Comparison of ENCODE assay signal across 11 cellular contexts in genomic region chr3:110343376-110343775, GRCh38.
DNase-seq lines count a peak whose midpoint lies in the region; ATAC-seq and TF ChIP-seq lines count a peak whose summit lies in the region.
"Had no signal": no experiment of that assay in that cellular context is flagged by ENCODE, and none has a peak within 500 bp of the region (broad histone marks: within the 10 kb centered on the region; RNA-seq: fewer than 3 reads in every experiment).

No MANE protein-coding gene starts in this region.

- no peak overlapping the region for H2AFZ ChIP-seq in smooth muscle cell (ENCODE audit: low read depth)

- H3K9ac ChIP-seq in smooth muscle cell (ENCODE audit: low read depth), result no peak overlapping the region

- H3K4me3 ChIP-seq in fibroblast of mammary gland (ENCODE audit: control insufficient read depth, low read depth, low read length) (no peak overlapping the region), skeletal muscle cell (ENCODE audit: low read depth, low read length) (no peak overlapping the region), smooth muscle cell (no peak overlapping the region)
- H3K4me3 ChIP-seq: K562 had no signal

- H3K36me3 ChIP-seq in smooth muscle cell (ENCODE audit: low read depth), result no peaks in the 10 kb centered on the region

- ATAC-seq in GM21528 (IDR thresholded peaks at IDR 0.05; ENCODE audit: low FRiP score, unreplicated experiment) (peak; percentile 15), GM21423 (IDR thresholded peaks at IDR 0.05; ENCODE audit: unreplicated experiment) (no peak), GM21381 (IDR thresholded peaks at IDR 0.05; ENCODE audit: unreplicated experiment) (no peak)
- ATAC-seq: K562 had no signal

- H4K20me1 ChIP-seq in smooth muscle cell (ENCODE audit: low read depth), result no peaks in the 10 kb centered on the region

- peaks cover 2% of the 10 kb centered on the region for H3K4me1 ChIP-seq in smooth muscle cell (ENCODE audit: low read depth)

- no peak overlapping the region for H3K4me2 ChIP-seq in smooth muscle cell

- no peak for TF ChIP-seq CTCF in fibroblast of mammary gland (conservative IDR thresholded peaks at IDR 0.05; ENCODE audit: control insufficient read depth, insufficient read depth, low read depth, low read length)
- no peak for TF ChIP-seq CTCF in smooth muscle cell (IDR thresholded peaks at IDR 0.05; ENCODE audit: borderline replicate concordance, insufficient read depth, poor library complexity, severe bottlenecking)

- DNase-seq in NCI-H82 treated with DMSO at 0.1 percent for 48 hours (lab: John Stamatoyannopoulos, UW; ENCODE audit: unreplicated experiment) (peak; percentile 1), fibroblast of mammary gland (ENCODE audit: low read depth) (peak; percentile 55), skeletal muscle cell (ENCODE audit: low read depth) (peak; percentile 36), smooth muscle cell (lab: John Stamatoyannopoulos, UW; ENCODE audit: unreplicated experiment) (no peak)
- no peak for DNase-seq in stimulated activated CD4-positive, alpha-beta T cell treated with anti-CD3 and anti-CD28 coated beads, Interleukin-2, amount 100 ng/mL, for 24 hours
- DNase-seq: anterior cingulate cortex; stimulated activated naive B cell treated with anti-CD40 and anti-IgM and Interleukin-4, amounts not matched to agents 10 μg/mL and 1 μg/mL and 100 μg/mL, for 72 hours had no signal

- H3F3A ChIP-seq in smooth muscle cell (ENCODE audit: low read depth), result no peaks in the 10 kb centered on the region

- WGBS in smooth muscle cell (ENCODE audit: low lambda C conversion rate), result 57% methylated on average over 3 of the region's 3 CpGs

- no peaks in the 10 kb centered on the region for H3K79me2 ChIP-seq in smooth muscle cell (ENCODE audit: low read depth)

- H3K27me3 ChIP-seq in smooth muscle cell (ENCODE audit: low read depth), result no peaks in the 10 kb centered on the region

- no peak overlapping the region for H3K27ac ChIP-seq in smooth muscle cell (ENCODE audit: low read depth)

- H3K9me3 ChIP-seq in smooth muscle cell (replicated peaks; ENCODE audit: low read depth), result no peaks in the 10 kb centered on the region

Comparison
In these comparisons a context has a peak if more than half of its experiments do, and no peak if none do; other contexts are left out.
1. DNase-seq: peak in NCI-H82 treated with DMSO at 0.1 percent for 48 hours (single experiment), fibroblast of mammary gland (single experiment) and skeletal muscle cell (single experiment); none in stimulated activated CD4-positive, alpha-beta T cell treated with anti-CD3 and anti-CD28 coated beads, Interleukin-2, amount 100 ng/mL, for 24 hours (0 of 2) and smooth muscle cell (single experiment).